38 cellular contexts compared by ENCODE assay signal in the genomic region with DNA sequence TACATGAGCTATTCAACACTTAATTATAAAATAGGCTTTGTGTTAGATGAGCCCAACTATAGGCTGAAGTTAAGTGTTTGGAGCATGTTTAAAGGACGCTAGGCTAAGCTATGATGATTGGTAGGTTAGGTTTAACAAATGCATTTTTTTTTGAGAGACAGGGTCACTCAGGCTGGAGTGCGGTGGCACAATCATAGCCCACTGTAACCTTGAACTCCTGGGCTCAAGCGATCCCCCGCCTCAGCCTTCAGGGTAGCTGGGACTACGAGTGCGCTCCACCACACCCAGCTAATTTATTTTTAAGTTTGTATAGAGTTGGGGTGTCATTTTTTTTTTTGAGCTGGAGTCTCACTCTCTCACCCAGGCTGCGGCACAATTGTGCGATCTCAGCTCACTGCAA. TPM values are rescaled to one million over a fixed set of nuclear protein-coding genes. Genes with fewer than 3 reads are reported as not detected.
"Had no signal": no experiment of that assay in that cellular context is flagged by ENCODE, and none has a peak within 500 bp of the region (broad histone marks: within the 10 kb centered on the region; RNA-seq: fewer than 3 reads in every experiment).

No MANE protein-coding gene starts in this region.

- H3K36me3 ChIP-seq: MG63 had no signal

- H3K27me3 ChIP-seq: MG63 had no signal

- H3K4me2 ChIP-seq: KMS-11 had no signal

- DNase-seq: Karpas-422, Kasumi-1, MG63, MM.1S, MV-4-11, NCI-H1048, NCI-H1092, NCI-H1092 treated with DMSO at 0.1 percent for 48 hours, NCI-H1105, NCI-H1105 treated with DMSO at 0.1 percent for 48 hours, NCI-H1417, NCI-H1417 treated with DMSO at 0.1 percent for 48 hours, NCI-H1436, NCI-H1436 treated with DMSO at 0.1 percent for 48 hours, NCI-H146, NCI-H1694, NCI-H1694 treated with DMSO at 0.1 percent for 48 hours, NCI-H187, NCI-H187 treated with DMSO at 0.1 percent for 48 hours, NCI-H1930, NCI-H2029, NCI-H2029 treated with DMSO at 0.1 percent for 48 hours, NCI-H2081, NCI-H2081 treated with DMSO at 0.1 percent for 48 hours, NCI-H2107, NCI-H2171, NCI-H2171 treated with DMSO at 0.1 percent for 48 hours, NCI-H2227 treated with DMSO at 0.1 percent for 48 hours, NCI-H226, NCI-H345, NCI-H446, NCI-H446 treated with DMSO at 0.1 percent for 48 hours, NCI-H510A had no signal

- H3K4me3 ChIP-seq: MG63 had no signal

- H3K9me3 ChIP-seq: MG63 had no signal

- H3K9ac ChIP-seq: KMS-11 had no signal

- H3K27ac ChIP-seq: KMS-11 had no signal

RNA-seq across cellular contexts. Expression of a gene that starts 19.3 kb away (rescaled TPM):
- total RNA-seq: LHCN-M2 had no signal

RNA-seq across cellular contexts. Expression of a gene that starts 45.3 kb away (rescaled TPM):
- total RNA-seq: LHCN-M2, M059J, MCF 10A, NCI-H460 had no signal

RNA-seq across cellular contexts. Expression of a gene that starts 50.9 kb away (rescaled TPM):
- total RNA-seq: LHCN-M2, M059J, MCF 10A, NCI-H460 had no signal

RNA-seq across cellular contexts. Expression of a gene that starts 53.9 kb away (rescaled TPM):
- total RNA-seq: LHCN-M2, M059J, MCF 10A, NCI-H460 had no signal
